ENCODE assay signal across 8 cellular contexts in genomic region chr16:28549301-28549899, GRCh38. TPM values are rescaled to one million over a fixed set of nuclear protein-coding genes. Genes with fewer than 3 reads are reported as not detected.
DNase-seq lines count a peak whose midpoint lies in the region; ATAC-seq and TF ChIP-seq lines count a peak whose summit lies in the region.

No MANE protein-coding gene starts in this region.

- no peaks in the 10 kb centered on the region for H3K36me3 Mint-ChIP-seq in activated T-cell treated with anti-CD3 and anti-CD28 coated beads, Interleukin-2, amount 50 U/mL, for 72 hours (ENCODE audit: insufficient read depth in 2 of 2)

- POLR2A ChIA-PET in BJ (lab: Charles Lee), result no interaction called here

- CTCF ChIA-PET in BJ (lab: Yijun Ruan, JAX), result interaction anchor here (0.8 to 1.9 kb wide), 2 partner anchors 8 to 27 kb away, joined by 3 to 7 read pairs; no protein-coding TSS in a partner anchor

- peak; percentile 53 for TF ChIP-seq CTCF in BJ (IDR thresholded peaks at IDR 0.05; ENCODE audit: insufficient read depth, low read depth, low read length)
- TF ChIP-seq CTCF in GM13977 (IDR thresholded peaks at IDR 0.05; ENCODE audit: extremely low read depth, insufficient read depth, missing control alignments), result peak; percentile 57
- TF ChIP-seq CTCF in fibroblast of villous mesenchyme (IDR thresholded peaks at IDR 0.05; ENCODE audit: insufficient read depth, low read depth, low read length), result peak; percentile 58
- TF ChIP-seq CTCF in uterus (IDR thresholded peaks at IDR 0.05), result peak; percentile 26 to 51 (median 44)

- DNase-seq in BJ (ENCODE audit: low read depth), result no peak
- no peak for DNase-seq in GM13977 (ENCODE audit: low spot score)
- DNase-seq in fibroblast of villous mesenchyme (ENCODE audit: low read depth), result peak; percentile 54
- DNase-seq in uterus, result no peak
- no peak for DNase-seq in activated T-cell treated with anti-CD3 and anti-CD28 coated beads, Interleukin-2, amount 50 U/mL, for 72 hours
- no peak for DNase-seq in aorta

- ATAC-seq in SK-N-SH treated with all-trans-retinoic acid at 6 μM for 48 hours (peak; percentile 43; the same call in 2 of the 3 replicates), GM18907 (IDR thresholded peaks at IDR 0.05; ENCODE audit: unreplicated experiment) (no peak), aorta (ENCODE audit: low FRiP score) (no peak)
- no peak for ATAC-seq in activated T-cell treated with anti-CD3 and anti-CD28 coated beads, Interleukin-2, amount 50 U/mL, for 72 hours (replicated peaks in 1 of 2)

- in situ Hi-C loops in GM13977 (cut with MboI; ENCODE audit: low pct_unique_long_range_greater_than_20kb, low sequenced_read_pairs, unreplicated experiment), result loop anchor here (25.0 kb wide), 1 partner anchor 237 kb away; no protein-coding TSS in a partner anchor

- H3K4me1 ChIP-seq in uterus (peaks cover 0 to under 1% of the 10 kb centered on the region in 2 donors), aorta (ENCODE audit: control insufficient read depth in 1 of 2, insufficient read depth in 2 of 2, low read length in 2 of 2) (no peaks in the 10 kb centered on the region)

- peaks cover 13% of the 10 kb centered on the region for H3K4me1 Mint-ChIP-seq in activated T-cell treated with anti-CD3 and anti-CD28 coated beads, Interleukin-2, amount 50 U/mL, for 72 hours (ENCODE audit: low read depth)

- 45 to 53% methylated on average over 11 of the region's 11 CpGs for WGBS in aorta, 2 donors

- H3K36me3 ChIP-seq in BJ (ENCODE audit: control insufficient read depth, insufficient read depth, low read length) (no peaks in the 10 kb centered on the region), uterus (no peaks in the 10 kb centered on the region), aorta (ENCODE audit: control insufficient read depth in 1 of 2, insufficient read depth in 2 of 2, low read length in 1 of 2) (no peaks in the 10 kb centered on the region)

- no peak for TF ChIP-seq POLR2A in uterus (IDR thresholded peaks at IDR 0.05)

- H3K4me3 Mint-ChIP-seq in activated T-cell treated with anti-CD3 and anti-CD28 coated beads, Interleukin-2, amount 50 U/mL, for 72 hours, result peak overlapping the region in 1 of 2 donors; percentile 24

- no peaks in the 10 kb centered on the region for H3K9me3 ChIP-seq in uterus
- no peaks in the 10 kb centered on the region for H3K9me3 ChIP-seq in aorta (ENCODE audit: control insufficient read depth, low read length)

- no peaks in the 10 kb centered on the region for H3K9me3 Mint-ChIP-seq in activated T-cell treated with anti-CD3 and anti-CD28 coated beads, Interleukin-2, amount 50 U/mL, for 72 hours

- H3K4me3 ChIP-seq in BJ (ENCODE audit: low read depth, low read length), result no peak overlapping the region
- no peak overlapping the region for H3K4me3 ChIP-seq in fibroblast of villous mesenchyme (ENCODE audit: low read depth, low read length)
- H3K4me3 ChIP-seq in uterus, result no peak overlapping the region
- no peak overlapping the region for H3K4me3 ChIP-seq in aorta (ENCODE audit: low read length in 2 of 2)

- H3K27me3 Mint-ChIP-seq in activated T-cell treated with anti-CD3 and anti-CD28 coated beads, Interleukin-2, amount 50 U/mL, for 72 hours (ENCODE audit: low read depth), result no peaks in the 10 kb centered on the region

- H3K27ac Mint-ChIP-seq in activated T-cell treated with anti-CD3 and anti-CD28 coated beads, Interleukin-2, amount 50 U/mL, for 72 hours, result no peak overlapping the region

- H3K27me3 ChIP-seq in BJ (ENCODE audit: control insufficient read depth, insufficient read depth, low read length) (0 out of 2 replicates have a peak, but pooled peaks cover 1% of the 10 kb centered on the region), uterus (no peaks in the 10 kb centered on the region), aorta (ENCODE audit: control insufficient read depth in 1 of 2, insufficient read depth in 2 of 2, low read length in 1 of 2) (no peaks in the 10 kb centered on the region)

- no peak overlapping the region for H3K27ac ChIP-seq in uterus
- no peak overlapping the region for H3K27ac ChIP-seq in aorta (ENCODE audit: low read depth in 1 of 2, low read length in 2 of 2)

- intact Hi-C loops in uterus (cut with DNase I; ENCODE audit: low total_unique reads), result no loop called here
- intact Hi-C loops in aorta (cut with DNase I), result no loop called here

TF ChIP-seq in SK-N-SH treated with all-trans-retinoic acid at 6 μM for 48 hours, 23 proteins besides CTCF, POLR2A, EP300 and RAD21:
- TF ChIP-seq ESRRG (CRISPR knock-in tag; IDR thresholded peaks at IDR 0.05) (no peak), TCF4 (CRISPR knock-in tag; IDR thresholded peaks at IDR 0.05; ENCODE audit: borderline replicate concordance) (no peak), GLIS3 (CRISPR knock-in tag; IDR thresholded peaks at IDR 0.05) (no peak), PPARA (CRISPR knock-in tag; IDR thresholded peaks at IDR 0.05; ENCODE audit: borderline replicate concordance) (no peak), OSR1 (CRISPR knock-in tag; IDR thresholded peaks at IDR 0.05) (no peak), ISL1 (CRISPR knock-in tag; IDR thresholded peaks at IDR 0.05) (no peak)
- TF ChIP-seq, protein P1, sequence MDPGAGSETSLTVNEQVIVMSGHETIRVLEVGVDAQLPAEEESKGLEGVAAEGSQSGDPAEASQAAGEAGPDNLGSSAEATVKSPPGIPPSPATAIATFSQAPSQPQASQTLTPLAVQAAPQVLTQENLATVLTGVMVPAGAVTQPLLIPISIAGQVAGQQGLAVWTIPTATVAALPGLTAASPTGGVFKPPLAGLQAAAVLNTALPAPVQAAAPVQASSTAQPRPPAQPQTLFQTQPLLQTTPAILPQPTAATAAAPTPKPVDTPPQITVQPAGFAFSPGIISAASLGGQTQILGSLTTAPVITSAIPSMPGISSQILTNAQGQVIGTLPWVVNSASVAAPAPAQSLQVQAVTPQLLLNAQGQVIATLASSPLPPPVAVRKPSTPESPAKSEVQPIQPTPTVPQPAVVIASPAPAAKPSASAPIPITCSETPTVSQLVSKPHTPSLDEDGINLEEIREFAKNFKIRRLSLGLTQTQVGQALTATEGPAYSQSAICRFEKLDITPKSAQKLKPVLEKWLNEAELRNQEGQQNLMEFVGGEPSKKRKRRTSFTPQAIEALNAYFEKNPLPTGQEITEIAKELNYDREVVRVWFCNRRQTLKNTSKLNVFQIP (CRISPR knock-in tag; IDR thresholded peaks at IDR 0.05; ENCODE audit: borderline replicate concordance, low read depth), result no peak

RNA-seq across cellular contexts. Expression of gene SGF29, which starts 4.3 kb away (rescaled TPM):
- polyA plus RNA-seq in BJ (2011; rRNA removed), result 2.4 and 2.5 TPM in 2 replicates
- polyA minus RNA-seq in BJ (2011; rRNA and poly(A)+ RNA removed), result 5.4 and 6.0 TPM in 2 replicates
- total RNA-seq in fibroblast of villous mesenchyme, result 10.0 and 11.2 TPM in 2 replicates
- 10 to 100 TPM; 13.2 to 45.3 (median 29.1) TPM for total RNA-seq in uterus
- 10 to 100 TPM; 42.4 to 60.0 TPM for total RNA-seq in activated T-cell treated with anti-CD3 and anti-CD28 coated beads, Interleukin-2, amount 50 U/mL, for 72 hours
- total RNA-seq in aorta, result 10 to 100 TPM; 19.7 to 20.7 TPM
- polyA plus RNA-seq in aorta, result 10 to 100 TPM; 17.4 to 41.6 TPM

RNA-seq across cellular contexts. Expression of gene NUPR1, which starts 10.6 kb away (rescaled TPM):
- polyA plus RNA-seq in BJ (2011; rRNA removed) (31.4 and 88.9 TPM in 2 replicates), aorta (100 to 1,000 TPM in 1 of 2 donors, 10 to 100 TPM in 1; 85.0 to 148 TPM)
- 14.4 and 14.9 TPM in 2 replicates for polyA minus RNA-seq in BJ (2011; rRNA and poly(A)+ RNA removed)
- total RNA-seq in fibroblast of villous mesenchyme (8.2 and 27.7 TPM in 2 replicates), uterus (10 to 100 TPM in 3 of 4 donors, 1 to 10 TPM in 1; 7.3 to 81.1 (median 18.4) TPM), aorta (100 to 1,000 TPM in 1 of 2 donors, 10 to 100 TPM in 1; 85.3 to 137 TPM)
- not detected for total RNA-seq in activated T-cell treated with anti-CD3 and anti-CD28 coated beads, Interleukin-2, amount 50 U/mL, for 72 hours

RNA-seq across cellular contexts. Expression of gene IL27, which starts 42.8 kb away (rescaled TPM):
- polyA plus RNA-seq in BJ (2011; rRNA removed) (not detected in 2 replicates), aorta (under 1 TPM in 1 of 2 donors, not detected in 1; 0.54 TPM)
- not detected in 2 replicates for polyA minus RNA-seq in BJ (2011; rRNA and poly(A)+ RNA removed)
- total RNA-seq in fibroblast of villous mesenchyme (not detected in 2 replicates), uterus (not detected), aorta (under 1 TPM in 1 of 2 donors, not detected in 1; 0.54 TPM)
- total RNA-seq in activated T-cell treated with anti-CD3 and anti-CD28 coated beads, Interleukin-2, amount 50 U/mL, for 72 hours, result not detected

RNA-seq across cellular contexts. Expression of gene SULT1A2, which starts 47.5 kb away (rescaled TPM):
- polyA plus RNA-seq in BJ (2011; rRNA removed), result not detected in 2 replicates
- not detected in 2 replicates for polyA minus RNA-seq in BJ (2011; rRNA and poly(A)+ RNA removed)
- total RNA-seq in fibroblast of villous mesenchyme, result under 0.01 TPM in 1 of 2 replicates, not detected in the other
- under 1 TPM in 2 of 4 donors, not detected in 2; 0.41 to 0.46 TPM for total RNA-seq in uterus
- total RNA-seq in activated T-cell treated with anti-CD3 and anti-CD28 coated beads, Interleukin-2, amount 50 U/mL, for 72 hours, result 1 to 10 TPM in 1 of 2 donors, under 1 TPM in 1; 0.25 to 1.2 TPM
- total RNA-seq in aorta, result 1 to 10 TPM in 1 of 2 donors, under 1 TPM in 1; 0.81 to 1.8 TPM
- 1 to 10 TPM in 1 of 2 donors, not detected in 1; 9.8 TPM for polyA plus RNA-seq in aorta

RNA-seq across cellular contexts. Expression of gene APOBR, which starts 55.0 kb away (rescaled TPM):
- polyA plus RNA-seq in BJ (2011; rRNA removed) (0.02 TPM in 1 of 2 replicates, not detected in the other), aorta (1 to 10 TPM; 1.1 to 2.6 TPM)
- polyA minus RNA-seq in BJ (2011; rRNA and poly(A)+ RNA removed), result not detected in 2 replicates
- total RNA-seq in fibroblast of villous mesenchyme (not detected in 2 replicates), uterus (under 1 TPM; 0.07 to 0.49 (median 0.28) TPM), aorta (1 to 10 TPM; 2.5 to 3.1 TPM)
- 1 to 10 TPM; 2.7 to 3.2 TPM for total RNA-seq in activated T-cell treated with anti-CD3 and anti-CD28 coated beads, Interleukin-2, amount 50 U/mL, for 72 hours
